23 cellular contexts compared by ENCODE assay signal in genomic region chr7:37784015-37784414, GRCh38.
"Had no signal": no experiment of that assay in that cellular context is flagged by ENCODE, and none has a peak within 500 bp of the region (broad histone marks: within the 10 kb centered on the region; RNA-seq: fewer than 3 reads in every experiment).

No MANE protein-coding gene starts in this region.

- H3K9me3 Mint-ChIP-seq: activated B cell treated with CpG ODN at 0.5 μM for 24 hours; activated CD8-positive, alpha-beta T cell treated with anti-CD3 and anti-CD28 coated beads for 36 hours; activated naive CD8-positive, alpha-beta T cell treated with anti-CD3 and anti-CD28 coated beads, Interleukin-2, amount 10 ng/mL, durations not matched to agents 7 days and 5 days; activated T-helper 2 cell treated with anti-CD3 and anti-CD28 coated beads, Interferon-gamma antibody, Interleukin-2, Interleukin-4, amounts not matched to agents 10 μg/mL and 5 μg/mL and 100 μg/mL, durations not matched to agents 14 hours and 24 hours and 36 hours; mesothelial cell of epicardium; natural killer cell treated with Interleukin-12 subunit alpha and Interleukin-12 subunit beta and Interleukin-15 and Interleukin-18, amount 100 ng/mL, for 72 hours had no signal

- H3K27ac Mint-ChIP-seq: activated B cell treated with CpG ODN at 0.5 μM for 24 hours; activated CD8-positive, alpha-beta T cell treated with anti-CD3 and anti-CD28 coated beads for 36 hours; activated naive CD8-positive, alpha-beta T cell treated with anti-CD3 and anti-CD28 coated beads, Interleukin-2, amount 10 ng/mL, durations not matched to agents 7 days and 5 days; activated T-helper 2 cell treated with anti-CD3 and anti-CD28 coated beads, Interferon-gamma antibody, Interleukin-2, Interleukin-4, amounts not matched to agents 10 μg/mL and 5 μg/mL and 100 μg/mL, durations not matched to agents 14 hours and 24 hours and 36 hours; brain; mesothelial cell of epicardium; natural killer cell treated with Interleukin-12 subunit alpha and Interleukin-12 subunit beta and Interleukin-15 and Interleukin-18, amount 100 ng/mL, for 72 hours had no signal

- FAIRE-seq: keratinocyte had no signal

- H3K4me3 Mint-ChIP-seq: activated B cell treated with CpG ODN at 0.5 μM for 24 hours; activated CD8-positive, alpha-beta T cell treated with anti-CD3 and anti-CD28 coated beads for 36 hours; activated naive CD8-positive, alpha-beta T cell treated with anti-CD3 and anti-CD28 coated beads, Interleukin-2, amount 10 ng/mL, durations not matched to agents 7 days and 5 days; brain; mesothelial cell of epicardium; natural killer cell treated with Interleukin-12 subunit alpha and Interleukin-12 subunit beta and Interleukin-15 and Interleukin-18, amount 100 ng/mL, for 72 hours had no signal

- H3K4me1 Mint-ChIP-seq: activated naive CD8-positive, alpha-beta T cell treated with anti-CD3 and anti-CD28 coated beads, Interleukin-2, amount 10 ng/mL, durations not matched to agents 7 days and 5 days; mesothelial cell of epicardium had no signal

- H3K36me3 ChIP-seq: left lung, neutrophil, sigmoid colon, suprapubic skin had no signal

- ATAC-seq: activated CD8-positive, alpha-beta T cell treated with anti-CD3 and anti-CD28 coated beads for 36 hours; left lung had no signal

- H3K27me3 ChIP-seq: dorsolateral prefrontal cortex, left lung, neutrophil, sigmoid colon, suprapubic skin had no signal

- H3K27me3 Mint-ChIP-seq: activated B cell treated with CpG ODN at 0.5 μM for 24 hours; activated CD8-positive, alpha-beta T cell treated with anti-CD3 and anti-CD28 coated beads for 36 hours; brain; natural killer cell treated with Interleukin-12 subunit alpha and Interleukin-12 subunit beta and Interleukin-15 and Interleukin-18, amount 100 ng/mL, for 72 hours had no signal

- H3K4me3 ChIP-seq: dorsolateral prefrontal cortex, left lung, sigmoid colon, suprapubic skin had no signal

- H3K27ac ChIP-seq: dorsolateral prefrontal cortex, epithelial cell of prostate, left lung, neutrophil, sigmoid colon, suprapubic skin had no signal

- H3K4me1 ChIP-seq: sigmoid colon, suprapubic skin had no signal

- H3K9me3 ChIP-seq: left lung, neutrophil, sigmoid colon, suprapubic skin had no signal

- H3K36me3 Mint-ChIP-seq: activated naive CD8-positive, alpha-beta T cell treated with anti-CD3 and anti-CD28 coated beads, Interleukin-2, amount 10 ng/mL, durations not matched to agents 7 days and 5 days; brain; mesothelial cell of epicardium; natural killer cell treated with Interleukin-12 subunit alpha and Interleukin-12 subunit beta and Interleukin-15 and Interleukin-18, amount 100 ng/mL, for 72 hours had no signal

- DNase-seq: activated B cell treated with CpG ODN at 0.5 μM for 24 hours; activated CD4-positive, alpha-beta T cell treated with anti-CD3 and anti-CD28 coated beads for 48 hours; activated CD8-positive, alpha-beta T cell treated with anti-CD3 and anti-CD28 coated beads for 36 hours; activated naive CD4-positive, alpha-beta T cell treated with Interleukin-2 at 50 U/mL for 16 hours; activated naive CD8-positive, alpha-beta T cell treated with anti-CD3 and anti-CD28 coated beads, Interleukin-2, amount 10 ng/mL, durations not matched to agents 7 days and 5 days; activated T-cell treated with anti-CD3 and anti-CD28 coated beads, Interleukin-2, amount 50 U/mL, for 1 hour; amygdala; caudate nucleus; dorsolateral prefrontal cortex; foreskin melanocyte; hypothalamus; left lung; sigmoid colon; stimulated activated naive CD4-positive, alpha-beta T cell treated with Interleukin-2 at 50 U/mL for 16 hours; trophoblast cell had no signal
